ENCODE assay signal across 1 cellular context in the genomic region with DNA sequence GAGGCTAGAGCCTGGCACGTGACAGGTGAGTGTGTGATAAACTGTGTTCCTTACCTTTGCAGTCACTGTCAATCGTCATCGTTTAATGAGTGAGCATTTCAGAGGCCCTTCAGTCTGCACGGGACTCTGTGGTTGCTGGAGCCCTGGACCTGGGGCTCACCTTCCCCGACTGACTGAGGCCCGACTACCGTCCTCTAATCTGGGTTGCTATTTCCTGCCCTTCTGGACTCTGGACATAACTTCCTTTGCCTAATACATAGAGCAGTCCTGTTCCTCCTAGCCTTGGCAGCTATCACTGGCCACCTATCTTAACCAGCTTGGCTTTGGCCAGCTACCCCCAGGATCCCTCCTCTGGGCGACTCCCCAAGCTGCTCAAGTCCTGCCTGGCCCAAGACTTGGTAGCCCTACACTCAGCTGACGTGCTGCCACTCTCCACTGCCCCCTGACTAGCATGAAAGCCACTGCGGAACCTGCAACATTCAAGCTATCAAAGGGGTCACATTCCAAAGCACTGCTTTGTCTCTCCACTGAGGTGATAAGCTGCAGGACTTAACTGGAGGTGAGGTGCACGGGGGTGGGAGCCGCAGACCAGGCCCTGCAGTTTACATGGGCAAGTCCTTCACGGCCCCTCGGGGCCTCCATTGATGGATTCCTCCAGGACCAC.
A peak's percentile ranks its signal among the peaks of the same experiment; 100 is the strongest.
TF ChIP-seq lines count a peak whose summit lies in the region.

No MANE protein-coding gene starts in this region.

TF ChIP-seq in HepG2, 621 proteins besides CTCF, POLR2A, EP300 and RAD21 (continued from another document and continues in another):
- TF ChIP-seq, protein P1, sequence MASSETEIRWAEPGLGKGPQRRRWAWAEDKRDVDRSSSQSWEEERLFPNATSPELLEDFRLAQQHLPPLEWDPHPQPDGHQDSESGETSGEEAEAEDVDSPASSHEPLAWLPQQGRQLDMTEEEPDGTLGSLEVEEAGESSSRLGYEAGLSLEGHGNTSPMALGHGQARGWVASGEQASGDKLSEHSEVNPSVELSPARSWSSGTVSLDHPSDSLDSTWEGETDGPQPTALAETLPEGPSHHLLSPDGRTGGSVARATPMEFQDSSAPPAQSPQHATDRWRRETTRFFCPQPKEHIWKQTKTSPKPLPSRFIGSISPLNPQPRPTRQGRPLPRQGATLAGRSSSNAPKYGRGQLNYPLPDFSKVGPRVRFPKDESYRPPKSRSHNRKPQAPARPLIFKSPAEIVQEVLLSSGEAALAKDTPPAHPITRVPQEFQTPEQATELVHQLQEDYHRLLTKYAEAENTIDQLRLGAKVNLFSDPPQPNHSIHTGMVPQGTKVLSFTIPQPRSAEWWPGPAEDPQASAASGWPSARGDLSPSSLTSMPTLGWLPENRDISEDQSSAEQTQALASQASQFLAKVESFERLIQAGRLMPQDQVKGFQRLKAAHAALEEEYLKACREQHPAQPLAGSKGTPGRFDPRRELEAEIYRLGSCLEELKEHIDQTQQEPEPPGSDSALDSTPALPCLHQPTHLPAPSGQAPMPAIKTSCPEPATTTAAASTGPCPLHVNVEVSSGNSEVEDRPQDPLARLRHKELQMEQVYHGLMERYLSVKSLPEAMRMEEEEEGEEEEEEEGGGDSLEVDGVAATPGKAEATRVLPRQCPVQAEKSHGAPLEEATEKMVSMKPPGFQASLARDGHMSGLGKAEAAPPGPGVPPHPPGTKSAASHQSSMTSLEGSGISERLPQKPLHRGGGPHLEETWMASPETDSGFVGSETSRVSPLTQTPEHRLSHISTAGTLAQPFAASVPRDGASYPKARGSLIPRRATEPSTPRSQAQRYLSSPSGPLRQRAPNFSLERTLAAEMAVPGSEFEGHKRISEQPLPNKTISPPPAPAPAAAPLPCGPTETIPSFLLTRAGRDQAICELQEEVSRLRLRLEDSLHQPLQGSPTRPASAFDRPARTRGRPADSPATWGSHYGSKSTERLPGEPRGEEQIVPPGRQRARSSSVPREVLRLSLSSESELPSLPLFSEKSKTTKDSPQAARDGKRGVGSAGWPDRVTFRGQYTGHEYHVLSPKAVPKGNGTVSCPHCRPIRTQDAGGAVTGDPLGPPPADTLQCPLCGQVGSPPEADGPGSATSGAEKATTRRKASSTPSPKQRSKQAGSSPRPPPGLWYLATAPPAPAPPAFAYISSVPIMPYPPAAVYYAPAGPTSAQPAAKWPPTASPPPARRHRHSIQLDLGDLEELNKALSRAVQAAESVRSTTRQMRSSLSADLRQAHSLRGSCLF (CRISPR knock-in tag; IDR thresholded peaks at IDR 0.05; ENCODE audit: borderline replicate concordance), result no peak
- TF ChIP-seq, protein P2, sequence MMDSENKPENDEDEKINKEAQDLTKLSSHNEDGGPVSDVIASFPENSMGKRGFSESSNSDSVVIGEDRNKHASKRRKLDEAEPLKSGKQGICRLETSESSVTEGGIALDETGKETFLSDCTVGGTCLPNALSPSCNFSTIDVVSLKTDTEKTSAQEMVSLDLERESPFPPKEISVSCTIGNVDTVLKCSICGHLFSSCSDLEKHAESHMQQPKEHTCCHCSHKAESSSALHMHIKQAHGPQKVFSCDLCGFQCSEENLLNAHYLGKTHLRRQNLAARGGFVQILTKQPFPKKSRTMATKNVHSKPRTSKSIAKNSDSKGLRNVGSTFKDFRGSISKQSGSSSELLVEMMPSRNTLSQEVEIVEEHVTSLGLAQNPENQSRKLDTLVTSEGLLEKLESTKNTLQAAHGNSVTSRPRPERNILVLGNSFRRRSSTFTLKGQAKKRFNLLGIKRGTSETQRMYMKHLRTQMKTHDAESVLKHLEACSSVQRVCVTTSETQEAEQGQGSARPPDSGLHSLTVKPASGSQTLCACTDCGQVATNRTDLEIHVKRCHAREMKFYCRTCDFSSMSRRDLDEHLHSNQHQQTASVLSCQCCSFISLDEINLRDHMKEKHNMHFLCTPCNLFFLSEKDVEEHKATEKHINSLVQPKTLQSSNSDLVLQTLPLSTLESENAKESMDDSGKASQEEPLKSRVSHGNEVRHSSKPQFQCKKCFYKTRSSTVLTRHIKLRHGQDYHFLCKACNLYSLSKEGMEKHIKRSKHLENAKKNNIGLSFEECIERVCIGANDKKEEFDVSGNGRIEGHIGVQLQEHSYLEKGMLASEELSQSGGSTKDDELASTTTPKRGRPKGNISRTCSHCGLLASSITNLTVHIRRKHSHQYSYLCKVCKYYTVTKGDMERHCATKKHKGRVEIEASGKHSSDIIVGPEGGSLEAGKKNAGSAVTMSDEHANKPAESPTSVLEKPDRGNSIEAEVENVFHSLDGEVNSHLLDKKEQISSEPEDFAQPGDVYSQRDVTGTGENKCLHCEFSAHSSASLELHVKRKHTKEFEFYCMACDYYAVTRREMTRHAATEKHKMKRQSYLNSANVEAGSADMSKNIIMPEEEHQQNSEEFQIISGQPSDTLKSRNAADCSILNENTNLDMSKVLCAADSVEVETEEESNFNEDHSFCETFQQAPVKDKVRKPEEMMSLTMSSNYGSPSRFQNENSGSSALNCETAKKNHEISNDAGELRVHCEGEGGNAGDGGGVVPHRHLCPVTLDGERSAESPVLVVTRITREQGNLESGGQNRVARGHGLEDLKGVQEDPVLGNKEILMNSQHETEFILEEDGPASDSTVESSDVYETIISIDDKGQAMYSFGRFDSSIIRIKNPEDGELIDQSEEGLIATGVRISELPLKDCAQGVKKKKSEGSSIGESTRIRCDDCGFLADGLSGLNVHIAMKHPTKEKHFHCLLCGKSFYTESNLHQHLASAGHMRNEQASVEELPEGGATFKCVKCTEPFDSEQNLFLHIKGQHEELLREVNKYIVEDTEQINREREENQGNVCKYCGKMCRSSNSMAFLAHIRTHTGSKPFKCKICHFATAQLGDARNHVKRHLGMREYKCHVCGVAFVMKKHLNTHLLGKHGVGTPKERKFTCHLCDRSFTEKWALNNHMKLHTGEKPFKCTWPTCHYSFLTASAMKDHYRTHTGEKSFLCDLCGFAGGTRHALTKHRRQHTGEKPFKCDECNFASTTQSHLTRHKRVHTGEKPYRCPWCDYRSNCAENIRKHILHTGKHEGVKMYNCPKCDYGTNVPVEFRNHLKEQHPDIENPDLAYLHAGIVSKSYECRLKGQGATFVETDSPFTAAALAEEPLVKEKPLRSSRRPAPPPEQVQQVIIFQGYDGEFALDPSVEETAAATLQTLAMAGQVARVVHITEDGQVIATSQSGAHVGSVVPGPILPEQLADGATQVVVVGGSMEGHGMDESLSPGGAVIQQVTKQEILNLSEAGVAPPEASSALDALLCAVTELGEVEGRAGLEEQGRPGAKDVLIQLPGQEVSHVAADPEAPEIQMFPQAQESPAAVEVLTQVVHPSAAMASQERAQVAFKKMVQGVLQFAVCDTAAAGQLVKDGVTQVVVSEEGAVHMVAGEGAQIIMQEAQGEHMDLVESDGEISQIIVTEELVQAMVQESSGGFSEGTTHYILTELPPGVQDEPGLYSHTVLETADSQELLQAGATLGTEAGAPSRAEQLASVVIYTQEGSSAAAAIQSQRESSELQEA (CRISPR knock-in tag; IDR thresholded peaks at IDR 0.05; ENCODE audit: not compliant biosample characterization), result no peak
- no peak for TF ChIP-seq ARNT (IDR thresholded peaks at IDR 0.05)
- peak; percentile 55 for TF ChIP-seq MED8 (CRISPR knock-in tag; IDR thresholded peaks at IDR 0.05; ENCODE audit: insufficient replicate concordance)
- TF ChIP-seq SRF (IDR thresholded peaks at IDR 0.05; ENCODE audit: low read depth, low read length), result no peak
- TF ChIP-seq AGO2 (optimal IDR thresholded peaks at IDR 0.05; ENCODE audit: low read depth, low read length), result no peak
- no peak for TF ChIP-seq TBL1XR1 (IDR thresholded peaks at IDR 0.05; ENCODE audit: borderline replicate concordance, low read length, partially characterized antibody)
- TF ChIP-seq, protein P3, sequence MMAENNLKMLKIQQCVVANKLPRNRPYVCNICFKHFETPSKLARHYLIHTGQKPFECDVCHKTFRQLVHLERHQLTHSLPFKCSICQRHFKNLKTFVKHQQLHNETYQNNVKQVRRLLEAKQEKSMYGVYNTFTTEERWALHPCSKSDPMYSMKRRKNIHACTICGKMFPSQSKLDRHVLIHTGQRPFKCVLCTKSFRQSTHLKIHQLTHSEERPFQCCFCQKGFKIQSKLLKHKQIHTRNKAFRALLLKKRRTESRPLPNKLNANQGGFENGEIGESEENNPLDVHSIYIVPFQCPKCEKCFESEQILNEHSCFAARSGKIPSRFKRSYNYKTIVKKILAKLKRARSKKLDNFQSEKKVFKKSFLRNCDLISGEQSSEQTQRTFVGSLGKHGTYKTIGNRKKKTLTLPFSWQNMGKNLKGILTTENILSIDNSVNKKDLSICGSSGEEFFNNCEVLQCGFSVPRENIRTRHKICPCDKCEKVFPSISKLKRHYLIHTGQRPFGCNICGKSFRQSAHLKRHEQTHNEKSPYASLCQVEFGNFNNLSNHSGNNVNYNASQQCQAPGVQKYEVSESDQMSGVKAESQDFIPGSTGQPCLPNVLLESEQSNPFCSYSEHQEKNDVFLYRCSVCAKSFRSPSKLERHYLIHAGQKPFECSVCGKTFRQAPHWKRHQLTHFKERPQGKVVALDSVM (CRISPR knock-in tag; IDR thresholded peaks at IDR 0.05), result peak; percentile 44; the same call in 1 of the 2 replicates
- TF ChIP-seq, protein P4, sequence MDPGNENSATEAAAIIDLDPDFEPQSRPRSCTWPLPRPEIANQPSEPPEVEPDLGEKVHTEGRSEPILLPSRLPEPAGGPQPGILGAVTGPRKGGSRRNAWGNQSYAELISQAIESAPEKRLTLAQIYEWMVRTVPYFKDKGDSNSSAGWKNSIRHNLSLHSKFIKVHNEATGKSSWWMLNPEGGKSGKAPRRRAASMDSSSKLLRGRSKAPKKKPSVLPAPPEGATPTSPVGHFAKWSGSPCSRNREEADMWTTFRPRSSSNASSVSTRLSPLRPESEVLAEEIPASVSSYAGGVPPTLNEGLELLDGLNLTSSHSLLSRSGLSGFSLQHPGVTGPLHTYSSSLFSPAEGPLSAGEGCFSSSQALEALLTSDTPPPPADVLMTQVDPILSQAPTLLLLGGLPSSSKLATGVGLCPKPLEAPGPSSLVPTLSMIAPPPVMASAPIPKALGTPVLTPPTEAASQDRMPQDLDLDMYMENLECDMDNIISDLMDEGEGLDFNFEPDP (CRISPR knock-in tag; conservative IDR thresholded peaks at IDR 0.05), result no peak
- TF ChIP-seq NCOA2 (CRISPR knock-in tag; IDR thresholded peaks at IDR 0.05), result peak; percentile 65; the same call in 1 of the 2 replicates
- TF ChIP-seq ZFP1 (CRISPR knock-in tag; IDR thresholded peaks at IDR 0.05), result peak; percentile 20; the same call in 1 of the 2 replicates
- no peak; the same call in 1 of the 2 replicates for TF ChIP-seq NFYC (CRISPR knock-in tag; IDR thresholded peaks at IDR 0.05)
- no peak for TF ChIP-seq ZNF547 (CRISPR knock-in tag; IDR thresholded peaks at IDR 0.05)
- TF ChIP-seq, protein P5, sequence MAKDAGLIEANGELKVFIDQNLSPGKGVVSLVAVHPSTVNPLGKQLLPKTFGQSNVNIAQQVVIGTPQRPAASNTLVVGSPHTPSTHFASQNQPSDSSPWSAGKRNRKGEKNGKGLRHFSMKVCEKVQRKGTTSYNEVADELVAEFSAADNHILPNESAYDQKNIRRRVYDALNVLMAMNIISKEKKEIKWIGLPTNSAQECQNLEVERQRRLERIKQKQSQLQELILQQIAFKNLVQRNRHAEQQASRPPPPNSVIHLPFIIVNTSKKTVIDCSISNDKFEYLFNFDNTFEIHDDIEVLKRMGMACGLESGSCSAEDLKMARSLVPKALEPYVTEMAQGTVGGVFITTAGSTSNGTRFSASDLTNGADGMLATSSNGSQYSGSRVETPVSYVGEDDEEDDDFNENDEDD (CRISPR knock-in tag; IDR thresholded peaks at IDR 0.05; ENCODE audit: borderline replicate concordance), result no peak
- TF ChIP-seq, protein P6, sequence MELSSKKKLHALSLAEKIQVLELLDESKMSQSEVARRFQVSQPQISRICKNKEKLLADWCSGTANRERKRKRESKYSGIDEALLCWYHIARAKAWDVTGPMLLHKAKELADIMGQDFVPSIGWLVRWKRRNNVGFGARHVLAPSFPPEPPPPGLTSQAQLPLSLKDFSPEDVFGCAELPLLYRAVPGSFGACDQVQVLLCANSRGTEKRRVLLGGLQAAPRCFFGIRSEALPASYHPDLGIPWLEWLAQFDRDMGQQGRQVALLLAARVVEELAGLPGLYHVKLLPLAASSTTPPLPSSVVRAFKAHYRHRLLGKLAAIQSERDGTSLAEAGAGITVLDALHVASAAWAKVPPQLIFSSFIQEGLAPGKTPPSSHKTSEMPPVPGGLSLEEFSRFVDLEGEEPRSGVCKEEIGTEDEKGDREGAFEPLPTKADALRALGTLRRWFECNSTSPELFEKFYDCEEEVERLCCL (CRISPR knock-in tag; IDR thresholded peaks at IDR 0.05; ENCODE audit: borderline replicate concordance), result no peak
- no peak for TF ChIP-seq ZNF883 (CRISPR knock-in tag; IDR thresholded peaks at IDR 0.05; ENCODE audit: not compliant biosample characterization)
- no peak; the same call in 1 of the 2 replicates for TF ChIP-seq ZNF350 (CRISPR knock-in tag; IDR thresholded peaks at IDR 0.05; ENCODE audit: borderline replicate concordance, low read depth)
- peak; percentile 43 for TF ChIP-seq FOXO1 (CRISPR knock-in tag; IDR thresholded peaks at IDR 0.05)
- TF ChIP-seq GATAD2A (CRISPR knock-in tag; IDR thresholded peaks at IDR 0.05), result peak; percentile 82
- TF ChIP-seq SRSF9 (IDR thresholded peaks at IDR 0.05; ENCODE audit: borderline replicate concordance, insufficient read depth, low read depth, low read length, poor library complexity, severe bottlenecking), result no peak
- TF ChIP-seq NR2F1 (CRISPR knock-in tag; IDR thresholded peaks at IDR 0.05), result no peak; a peak in 1 of 4 replicates
- TF ChIP-seq ZNF337 (CRISPR knock-in tag; IDR thresholded peaks at IDR 0.05; ENCODE audit: borderline replicate concordance, low read depth), result no peak
- peak; percentile 77; the same call in 1 of the 2 replicates for TF ChIP-seq IRF2 (CRISPR knock-in tag; IDR thresholded peaks at IDR 0.05)
- no peak for TF ChIP-seq HOXA5 (CRISPR knock-in tag; IDR thresholded peaks at IDR 0.05)
- TF ChIP-seq GABPB1 (CRISPR knock-in tag; IDR thresholded peaks at IDR 0.05), result 0 out of 2 replicates have a peak, but pooled peaks have one; percentile 41
- TF ChIP-seq ZNF644 (CRISPR knock-in tag; IDR thresholded peaks at IDR 0.05; ENCODE audit: low read depth), result 0 out of 2 replicates have a peak, but pooled peaks have one; percentile 63
- TF ChIP-seq PHF5A (CRISPR knock-in tag; IDR thresholded peaks at IDR 0.05; ENCODE audit: low read depth, unreplicated experiment), result no peak
- no peak for TF ChIP-seq ZBTB20 (CRISPR knock-in tag; IDR thresholded peaks at IDR 0.05; ENCODE audit: borderline replicate concordance, low read depth)
- no peak; the same call in 1 of the 2 replicates for TF ChIP-seq ZNF343 (CRISPR knock-in tag; IDR thresholded peaks at IDR 0.05)
- no peak for TF ChIP-seq SETDB1 (CRISPR knock-in tag; IDR thresholded peaks at IDR 0.05; ENCODE audit: borderline replicate concordance)
- TF ChIP-seq ZNF432 (CRISPR knock-in tag; IDR thresholded peaks at IDR 0.05; ENCODE audit: borderline replicate concordance), result no peak
- peak; percentile 70; the same call in 1 of the 2 replicates for TF ChIP-seq ZNF709 (CRISPR knock-in tag; IDR thresholded peaks at IDR 0.05)
